ENCODE assay signal across 8 cellular contexts in genomic region chr5:80125962-80126480, GRCh38.
A peak's percentile ranks its signal among the peaks of the same experiment; 100 is the strongest.
DNase-seq lines count a peak whose midpoint lies in the region; ATAC-seq and TF ChIP-seq lines count a peak whose summit lies in the region.
"Had no signal": no experiment of that assay in that cellular context is flagged by ENCODE, and none has a peak within 500 bp of the region (broad histone marks: within the 10 kb centered on the region; RNA-seq: fewer than 3 reads in every experiment).

No MANE protein-coding gene starts in this region.

- TF ChIP-seq POLR2A in suprapubic skin (IDR thresholded peaks at IDR 0.05), result no peak

- H3K27me3 ChIP-seq in suprapubic skin, result no peaks in the 10 kb centered on the region

- 65% methylated on average over 4 of the region's 4 CpGs for WGBS in suprapubic skin

- no peaks in the 10 kb centered on the region for H3K36me3 ChIP-seq in suprapubic skin

- no peaks in the 10 kb centered on the region for H3K9me3 ChIP-seq in suprapubic skin

- H3K4me3 ChIP-seq in cardiac fibroblast (replicated peaks in 1 of 2; ENCODE audit: low read depth in 2 of 2, low read length in 2 of 2), result no peak overlapping the region
- H3K4me3 ChIP-seq in skeletal muscle cell (ENCODE audit: low read depth, low read length), result no peak overlapping the region
- H3K4me3 ChIP-seq in suprapubic skin, result no peak overlapping the region
- H3K4me3 ChIP-seq: skin epidermis had no signal

- in situ Hi-C loops in GM13976 (cut with MboI; ENCODE audit: low sequenced_read_pairs, unreplicated experiment), result no loop called here

- peaks cover 10% of the 10 kb centered on the region for H3K4me1 ChIP-seq in suprapubic skin

- no peak overlapping the region for H3K27ac ChIP-seq in suprapubic skin

- no peak for TF ChIP-seq EP300 in suprapubic skin (IDR thresholded peaks at IDR 0.05)

- DNase-seq in GM13976 (ENCODE audit: low spot score) (peak; percentile 44), LHCN-M2 (ENCODE audit: low read depth) (peak; percentile 96), cardiac fibroblast (ENCODE audit: low read depth in 2 of 2) (peak; percentile 47 to 75), skeletal muscle cell (ENCODE audit: low read depth) (peak; percentile 64), suprapubic skin (ENCODE audit: low spot score in 2 of 2) (no peak), NCI-H1436 treated with DMSO at 0.1 percent for 48 hours (lab: John Stamatoyannopoulos, UW) (no peak)

- ATAC-seq in GM21717 (IDR thresholded peaks at IDR 0.05; ENCODE audit: unreplicated experiment), result peak; percentile 71

- TF ChIP-seq CTCF in GM13976 (IDR thresholded peaks at IDR 0.05; ENCODE audit: borderline replicate concordance, control extremely low read depth, extremely low read depth, insufficient read depth, missing control alignments), result no peak
- TF ChIP-seq CTCF in cardiac fibroblast (IDR thresholded peaks at IDR 0.05; ENCODE audit: low read depth, low read length), result peak; percentile 29
- TF ChIP-seq CTCF in suprapubic skin (IDR thresholded peaks at IDR 0.05), result no peak

Comparison
In these comparisons a context has a peak if more than half of its experiments do, and no peak if none do; other contexts are left out.
1. DNase-seq: peak in GM13976 (single experiment), LHCN-M2 (single experiment), cardiac fibroblast (2 of 2) and skeletal muscle cell (single experiment); none in suprapubic skin (0 of 2) and NCI-H1436 treated with DMSO at 0.1 percent for 48 hours (single experiment).